In genomic region chr5:73844165-73844564, GRCh38 we compare ENCODE assay signal across 23 cellular contexts.
A peak's percentile ranks its signal among the peaks of the same experiment; 100 is the strongest.
DNase-seq lines count a peak whose midpoint lies in the region; ATAC-seq and TF ChIP-seq lines count a peak whose summit lies in the region.
"Had no signal": no experiment of that assay in that cellular context is flagged by ENCODE, and none has a peak within 500 bp of the region (broad histone marks: within the 10 kb centered on the region; RNA-seq: fewer than 3 reads in every experiment).

No MANE protein-coding gene starts in this region.

- no peaks in the 10 kb centered on the region for H3K27me3 Mint-ChIP-seq in MCF 10A (ENCODE audit: insufficient read depth, unreplicated experiment)
- H3K27me3 Mint-ChIP-seq in activated CD4-positive, alpha-beta T cell treated with anti-CD3 and anti-CD28 coated beads, Interleukin-2, amount 10 ng/mL, durations not matched to agents 7 days and 5 days = peaks cover 14% of the 10 kb centered on the region

- no peaks in the 10 kb centered on the region for H3K36me3 ChIP-seq in breast epithelium
- H3K36me3 ChIP-seq in mammary epithelial cell (ENCODE audit: insufficient read depth, low read length) = peaks cover 16% of the 10 kb centered on the region
- H3K36me3 ChIP-seq: BLaER1 treated with 17β-estradiol and CSF1 and Interleukin-3, amounts not matched to agents 10 nM and 100 nM had no signal

- TF ChIP-seq POLR2A in breast epithelium (IDR thresholded peaks at IDR 0.05) = no peak

- BruUV-seq in MCF 10A (replicated peaks; lab: Mats Ljungman, UMichigan) (no TSS peak), mammary epithelial cell (replicated peaks; lab: Mats Ljungman, UMichigan) (no TSS peak)

- H3K27ac ChIP-seq in breast epithelium (no peak overlapping the region), mammary epithelial cell (ENCODE audit: insufficient read depth, low read depth, low read length) (peak overlapping the region; percentile 40), epithelial cell of prostate (peak overlapping the region; percentile 18)
- H3K27ac ChIP-seq: A549; BLaER1 treated with 17β-estradiol and CSF1 and Interleukin-3, amounts not matched to agents 10 nM and 100 nM had no signal

- intact Hi-C loops in MCF 10A (cut with micrococcal nuclease) = no loop called here
- intact Hi-C loops in breast epithelium (cut with DNase I; ENCODE audit: low total_unique reads) = no loop called here
- intact Hi-C loops in mammary epithelial cell (cut with micrococcal nuclease) = no loop called here

- peak overlapping the region; percentile 49 for H3K27ac Mint-ChIP-seq in MCF 10A (ENCODE audit: low read depth, unreplicated experiment)
- H3K27ac Mint-ChIP-seq in activated CD4-positive, alpha-beta T cell treated with anti-CD3 and anti-CD28 coated beads, Interleukin-2, amount 10 ng/mL, durations not matched to agents 7 days and 5 days = no peak overlapping the region
- H3K27ac Mint-ChIP-seq: CD14-positive monocyte; CD4-positive, alpha-beta T cell; CD8-positive, alpha-beta memory T cell; GM23338; H9; HFFc6 had no signal

- in situ Hi-C loops in mammary epithelial cell (cut with MboI; ENCODE audit: low sequenced_read_pairs in 2 of 2) = no loop called here

- H3K4me2 ChIP-seq in mammary epithelial cell (ENCODE audit: insufficient read depth, low read depth, low read length) = peak overlapping the region; percentile 69
- H3K4me2 ChIP-seq: A549; BLaER1 treated with 17β-estradiol and CSF1 and Interleukin-3, amounts not matched to agents 10 nM and 100 nM; GM23338 had no signal

- CTCF ChIA-PET in MCF 10A (lab: Yijun Ruan, JAX) = interaction anchor here (0.6 kb wide), 1 partner anchor 29 kb away, joined by 3 read pairs; no protein-coding TSS in a partner anchor
- CTCF ChIA-PET in mammary epithelial cell (lab: Charles Lee; ENCODE audit: low non-redundant PET) = no interaction called here
- CTCF ChIA-PET in activated CD4-positive, alpha-beta T cell treated with anti-CD3 and anti-CD28 coated beads, Interleukin-2, amount 10 ng/mL, durations not matched to agents 7 days and 5 days (lab: Charles Lee) = no interaction called here

- no peak overlapping the region for H3K9ac ChIP-seq in mammary epithelial cell (ENCODE audit: insufficient read depth, low read length)
- H3K9ac ChIP-seq: BLaER1 treated with 17β-estradiol and CSF1 and Interleukin-3, amounts not matched to agents 10 nM and 100 nM had no signal

- no peak overlapping the region for H2AFZ ChIP-seq in mammary epithelial cell (ENCODE audit: low read depth, low read length)
- H2AFZ ChIP-seq: GM23338 had no signal

- dilution Hi-C loops in mammary epithelial cell (cut with HindIII; ENCODE audit: low sequenced_read_pairs) = no loop called here

- H3K9me3 Mint-ChIP-seq in MCF 10A (ENCODE audit: unreplicated experiment) = no peaks in the 10 kb centered on the region
- H3K9me3 Mint-ChIP-seq in activated CD4-positive, alpha-beta T cell treated with anti-CD3 and anti-CD28 coated beads, Interleukin-2, amount 10 ng/mL, durations not matched to agents 7 days and 5 days = no peaks in the 10 kb centered on the region
- H3K9me3 Mint-ChIP-seq: CD4-positive, alpha-beta T cell; GM23338; H9; HFFc6 had no signal

- no peak for ATAC-seq in HG02970 (IDR thresholded peaks at IDR 0.05; ENCODE audit: low FRiP score, unreplicated experiment)
- ATAC-seq: A549, GM23338, HCT116 had no signal

- no peak for TF ChIP-seq CTCF in MCF 10A (IDR thresholded peaks at IDR 0.05; ENCODE audit: unreplicated experiment)
- TF ChIP-seq CTCF in breast epithelium (IDR thresholded peaks at IDR 0.05) = no peak
- TF ChIP-seq CTCF in mammary epithelial cell (conservative IDR thresholded peaks at IDR 0.05 in 1 of 2, IDR thresholded peaks at IDR 0.05 in 1 of 2; ENCODE audit: extremely low read depth in 1 of 2, insufficient read depth in 1 of 2, low read depth in 1 of 2, low read length in 2 of 2) = no peak

- no peaks in the 10 kb centered on the region for H4K20me1 ChIP-seq in mammary epithelial cell (ENCODE audit: insufficient read depth, low read length)
- H4K20me1 ChIP-seq: BLaER1 treated with 17β-estradiol and CSF1 and Interleukin-3, amounts not matched to agents 10 nM and 100 nM had no signal

- H3K9me3 ChIP-seq in breast epithelium (no peaks in the 10 kb centered on the region), mammary epithelial cell (replicated peaks; ENCODE audit: insufficient read depth, low read length) (no peaks in the 10 kb centered on the region)
- H3K9me3 ChIP-seq: A549; BE2C; BLaER1 treated with 17β-estradiol and CSF1 and Interleukin-3, amounts not matched to agents 10 nM and 100 nM had no signal

- POLR2A ChIA-PET in MCF 10A (lab: Yijun Ruan, JAX) = interaction anchor here (0.9 to 1.3 kb wide), 4 partner anchors 8 to 27 kb away, joined by 3 to 6 read pairs (median 4); no protein-coding TSS in a partner anchor
- POLR2A ChIA-PET in activated CD4-positive, alpha-beta T cell treated with anti-CD3 and anti-CD28 coated beads, Interleukin-2, amount 10 ng/mL, durations not matched to agents 7 days and 5 days (lab: Charles Lee) = no interaction called here

- no peak for DNase-seq in MCF 10A (ENCODE audit: unreplicated experiment)
- no peak for DNase-seq in breast epithelium (ENCODE audit: low spot score in 2 of 2)
- DNase-seq in mammary epithelial cell = peak; percentile 44
- no peak for DNase-seq in epithelial cell of prostate (ENCODE audit: low read depth, low spot score)
- DNase-seq in NCI-H1092 (lab: John Stamatoyannopoulos, UW) = no peak
- DNase-seq in activated CD4-positive, alpha-beta T cell treated with anti-CD3 and anti-CD28 coated beads, Interleukin-2, amount 10 ng/mL, durations not matched to agents 7 days and 5 days = no peak
- DNase-seq: 8988T; ACHN; AML-193; BE2C; CD4-positive, alpha-beta T cell; CD8-positive, alpha-beta memory T cell; DMS53; DMS79 treated with DMSO at 0.1 percent for 48 hours; GF-D8; H9; HFFc6 had no signal

- peaks cover 32% of the 10 kb centered on the region for H3K36me3 Mint-ChIP-seq in MCF 10A (ENCODE audit: insufficient read depth, unreplicated experiment)
- H3K36me3 Mint-ChIP-seq in activated CD4-positive, alpha-beta T cell treated with anti-CD3 and anti-CD28 coated beads, Interleukin-2, amount 10 ng/mL, durations not matched to agents 7 days and 5 days (ENCODE audit: low read depth) = no peaks in the 10 kb centered on the region
- H3K36me3 Mint-ChIP-seq: CD14-positive monocyte; CD8-positive, alpha-beta memory T cell had no signal

- H3K27me3 ChIP-seq in breast epithelium (no peaks in the 10 kb centered on the region), mammary epithelial cell (ENCODE audit: insufficient read depth, low read length) (no peaks in the 10 kb centered on the region)
- H3K27me3 ChIP-seq: BE2C; BLaER1 treated with 17β-estradiol and CSF1 and Interleukin-3, amounts not matched to agents 10 nM and 100 nM had no signal

- peaks cover 4% of the 10 kb centered on the region for H3K4me1 Mint-ChIP-seq in MCF 10A (ENCODE audit: insufficient read depth, unreplicated experiment)
- H3K4me1 Mint-ChIP-seq in activated CD4-positive, alpha-beta T cell treated with anti-CD3 and anti-CD28 coated beads, Interleukin-2, amount 10 ng/mL, durations not matched to agents 7 days and 5 days = no peaks in the 10 kb centered on the region
- H3K4me1 Mint-ChIP-seq: CD8-positive, alpha-beta memory T cell; GM23338; H9 had no signal

- peaks cover 20% of the 10 kb centered on the region for H3K79me2 ChIP-seq in mammary epithelial cell (ENCODE audit: insufficient read depth, low read length)

- H3K4me3 ChIP-seq in breast epithelium (no peak overlapping the region), mammary epithelial cell (replicated peaks in 1 of 3; ENCODE audit: insufficient read depth in 1 of 3, low read depth in 2 of 3, low read length in 3 of 3) (peak overlapping the region in 1 of 3 experiments; percentile 11)
- H3K4me3 ChIP-seq: A549; BLaER1 treated with 17β-estradiol and CSF1 and Interleukin-3, amounts not matched to agents 10 nM and 100 nM; GM23338 had no signal

- no peaks in the 10 kb centered on the region for H3K4me1 ChIP-seq in breast epithelium
- peaks cover 10% of the 10 kb centered on the region for H3K4me1 ChIP-seq in mammary epithelial cell (ENCODE audit: insufficient read depth, low read length)
- H3K4me1 ChIP-seq: A549; BLaER1 treated with 17β-estradiol and CSF1 and Interleukin-3, amounts not matched to agents 10 nM and 100 nM had no signal

- 17% methylated on average over 5 of the region's 5 CpGs for whole genome bisulfite sequencing in mammary epithelial cell (ENCODE audit: low coverage, missing lambda C conversion rate)

- H3K4me3 Mint-ChIP-seq in MCF 10A (ENCODE audit: unreplicated experiment) = peak overlapping the region; percentile 25
- H3K4me3 Mint-ChIP-seq in activated CD4-positive, alpha-beta T cell treated with anti-CD3 and anti-CD28 coated beads, Interleukin-2, amount 10 ng/mL, durations not matched to agents 7 days and 5 days = no peak overlapping the region
- H3K4me3 Mint-ChIP-seq: CD14-positive monocyte; CD4-positive, alpha-beta T cell; CD8-positive, alpha-beta memory T cell; GM23338; H9; HFFc6 had no signal

Comparison
In these comparisons a context has a peak if more than half of its experiments do, and no peak if none do; other contexts are left out.
1. H3K27ac ChIP-seq: peak in mammary epithelial cell (single experiment) and epithelial cell of prostate (single experiment); none in breast epithelium (0 of 2).